Comparison of ENCODE assay signal across 8 cellular contexts in the genomic region with DNA sequence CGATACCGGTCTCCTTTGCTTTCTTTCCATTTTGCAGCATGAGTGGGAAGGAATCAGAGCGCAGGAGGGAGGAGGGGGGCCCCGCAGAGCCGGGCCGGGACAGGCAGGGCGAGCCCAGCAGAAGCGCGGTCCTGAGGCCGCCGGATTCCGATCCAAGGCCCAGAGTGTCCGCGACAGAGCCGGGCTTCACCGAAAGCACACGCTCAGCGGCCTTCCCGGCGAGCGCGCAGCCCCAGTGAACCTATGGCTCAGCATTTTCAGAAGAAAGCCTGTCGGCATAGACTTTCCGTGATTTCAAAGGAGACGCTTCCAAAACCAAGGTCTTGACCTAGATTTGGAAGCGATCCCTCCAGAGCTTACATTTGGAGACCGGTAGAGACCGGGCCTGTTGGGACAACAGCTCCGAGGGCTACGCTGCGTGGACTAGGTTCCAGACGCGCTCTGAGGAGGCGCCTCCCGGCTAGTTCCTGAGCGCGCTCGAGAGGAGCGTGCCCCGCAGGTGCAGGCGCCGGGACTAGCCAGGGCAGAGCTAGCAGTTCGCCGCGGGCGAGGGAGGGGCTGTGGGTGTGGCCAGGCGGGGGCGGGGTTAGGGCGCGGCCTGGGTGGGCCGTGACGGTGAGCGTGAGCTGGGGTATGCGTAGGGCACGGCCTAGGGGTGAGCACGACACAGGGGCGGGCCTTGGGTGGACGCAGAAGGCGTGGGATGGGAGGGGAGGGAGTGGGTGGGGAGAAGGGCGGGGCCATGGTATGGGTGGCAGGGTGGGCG. TPM values are rescaled to one million over a fixed set of nuclear protein-coding genes. Genes with fewer than 3 reads are reported as not detected.
DNase-seq lines count a peak whose midpoint lies in the region; ATAC-seq and TF ChIP-seq lines count a peak whose summit lies in the region.

No MANE protein-coding gene starts in this region.

- CTCF ChIA-PET in activated CD4-positive, alpha-beta T cell treated with anti-CD3 and anti-CD28 coated beads for 36 hours (lab: Charles Lee), result no interaction called here

- H3K9me3 Mint-ChIP-seq in activated CD4-positive, alpha-beta T cell treated with anti-CD3 and anti-CD28 coated beads for 36 hours (ENCODE audit: low read depth), result no peaks in the 10 kb centered on the region

- peaks cover 14% of the 10 kb centered on the region for H3K4me1 Mint-ChIP-seq in activated CD4-positive, alpha-beta T cell treated with anti-CD3 and anti-CD28 coated beads for 36 hours

- no peak for TF ChIP-seq CTCF in choroid plexus epithelial cell (conservative IDR thresholded peaks at IDR 0.05; ENCODE audit: low read depth, low read length)

- H3K4me3 ChIP-seq in choroid plexus epithelial cell (ENCODE audit: low read depth, low read length), result peak overlapping the region; percentile 52

- POLR2A ChIA-PET in activated CD4-positive, alpha-beta T cell treated with anti-CD3 and anti-CD28 coated beads for 36 hours (lab: Charles Lee), result no interaction called here

- intact Hi-C loops in activated CD4-positive, alpha-beta T cell treated with anti-CD3 and anti-CD28 coated beads for 36 hours (cut with DNase I, micrococcal nuclease), result loop anchor here (1.0 to 10.0 kb wide), 17 partner anchors 25 to 847 kb away; a partner anchor contains a TSS

- no peaks in the 10 kb centered on the region for H3K36me3 Mint-ChIP-seq in activated CD4-positive, alpha-beta T cell treated with anti-CD3 and anti-CD28 coated beads for 36 hours (ENCODE audit: low read depth)

- H3K27ac Mint-ChIP-seq in activated CD4-positive, alpha-beta T cell treated with anti-CD3 and anti-CD28 coated beads for 36 hours, result peak overlapping the region; percentile 22

- peak overlapping the region; percentile 46 for H3K27ac ChIP-seq in layer of hippocampus (ENCODE audit: low read depth, low read length)

- DNase-seq in Ammon's horn (ENCODE audit: low spot score) (peak; percentile 86), NCI-H446 treated with DMSO at 0.1 percent for 48 hours (lab: John Stamatoyannopoulos, UW) (peak; percentile 82), choroid plexus epithelial cell (ENCODE audit: low read depth) (peak; percentile 78)
- DNase-seq in activated CD4-positive, alpha-beta T cell treated with anti-CD3 and anti-CD28 coated beads for 36 hours, result peak; percentile 96
- DNase-seq in stimulated activated CD4-positive, alpha-beta T cell treated with anti-CD3 and anti-CD28 coated beads, Interleukin-1b, Interleukin-23, amount 100 ng/mL, for 4 hours (ENCODE audit: low read depth in 2 of 2), result peak; percentile 90 to 95

- TF ChIP-seq POLR2A in GM19193 (IDR thresholded peaks at IDR 0.05; ENCODE audit: extremely low read depth, insufficient read depth, insufficient read length), result peak; percentile 66

- ATAC-seq in HG03378 (IDR thresholded peaks at IDR 0.05; ENCODE audit: unreplicated experiment), result peak; percentile 86
- peak; percentile 93 for ATAC-seq in activated CD4-positive, alpha-beta T cell treated with anti-CD3 and anti-CD28 coated beads for 36 hours

- no peaks in the 10 kb centered on the region for H3K27me3 ChIP-seq in layer of hippocampus (ENCODE audit: control insufficient read depth, insufficient read depth, low read length)

- H3K4me3 Mint-ChIP-seq in activated CD4-positive, alpha-beta T cell treated with anti-CD3 and anti-CD28 coated beads for 36 hours, result peak overlapping the region; percentile 69

- no peaks in the 10 kb centered on the region for H3K27me3 Mint-ChIP-seq in activated CD4-positive, alpha-beta T cell treated with anti-CD3 and anti-CD28 coated beads for 36 hours

RNA-seq across cellular contexts. Expression of a gene that starts 27.8 kb away (rescaled TPM):
- total RNA-seq in activated CD4-positive, alpha-beta T cell treated with anti-CD3 and anti-CD28 coated beads for 36 hours, result not detected

RNA-seq across cellular contexts. Expression of a gene that starts 52.5 kb away (rescaled TPM):
- 10 to 100 TPM; 30.3 to 31.2 TPM for total RNA-seq in activated CD4-positive, alpha-beta T cell treated with anti-CD3 and anti-CD28 coated beads for 36 hours

RNA-seq across cellular contexts. Expression of a gene that starts 52.6 kb away (rescaled TPM):
- 10 to 100 TPM; 14.4 to 18.1 TPM for total RNA-seq in activated CD4-positive, alpha-beta T cell treated with anti-CD3 and anti-CD28 coated beads for 36 hours

Comparison
In these comparisons a context has a peak if more than half of its experiments do, and no peak if none do; other contexts are left out.
1. Peak in every context shown above with its lines: DNase-seq, ATAC-seq, H3K4me3 ChIP-seq and H3K27ac ChIP-seq.